22 cellular contexts compared by ENCODE assay signal in genomic region chr6:81831274-81831673, GRCh38.
DNase-seq lines count a peak whose midpoint lies in the region; ATAC-seq and TF ChIP-seq lines count a peak whose summit lies in the region.
"Had no signal": no experiment of that assay in that cellular context is flagged by ENCODE, and none has a peak within 500 bp of the region (broad histone marks: within the 10 kb centered on the region; RNA-seq: fewer than 3 reads in every experiment).

No MANE protein-coding gene starts in this region.

- H2BK15ac ChIP-seq in neuronal stem cell (ENCODE audit: low read length), result no peak overlapping the region

- no peaks in the 10 kb centered on the region for H3K27me3 ChIP-seq in hepatocyte
- H3K27me3 ChIP-seq in heart left ventricle, result no peaks in the 10 kb centered on the region
- no peaks in the 10 kb centered on the region for H3K27me3 ChIP-seq in WERI-Rb-1 (ENCODE audit: insufficient read depth, low read depth, severe bottlenecking)
- H3K27me3 ChIP-seq in neuronal stem cell (ENCODE audit: control insufficient read depth in 3 of 3, insufficient read depth in 3 of 3, low read depth in 1 of 3, low read length in 3 of 3), result no peaks in the 10 kb centered on the region

- H3K79me1 ChIP-seq in neuronal stem cell (ENCODE audit: low read depth, low read length), result no peaks in the 10 kb centered on the region

- no peak overlapping the region for H2BK5ac ChIP-seq in neuronal stem cell (ENCODE audit: low read length)

- intact Hi-C loops in heart left ventricle (cut with DNase I), result loop anchor here in 3 of 10 donors (5.0 to 10.0 kb wide), 4 partner anchors 64 to 79 kb away; partner anchors contain the start of gene TENT5A (in 1 of the 3)

- H3K27ac Mint-ChIP-seq in activated CD8-positive, alpha-beta memory T cell treated with anti-CD3 and anti-CD28 coated beads, Interleukin-2, amount 10 ng/mL, durations not matched to agents 7 days and 5 days, result no peak overlapping the region
- H3K27ac Mint-ChIP-seq: CD4-positive, alpha-beta T cell; IgD-negative memory B cell had no signal

- TF ChIP-seq CTCF in hepatocyte (IDR thresholded peaks at IDR 0.05; ENCODE audit: poor library complexity) (no peak), heart left ventricle (IDR thresholded peaks at IDR 0.05) (no peak), WERI-Rb-1 (IDR thresholded peaks at IDR 0.05; ENCODE audit: low read depth, low read length) (no peak)

- H3K4me1 ChIP-seq in hepatocyte (ENCODE audit: insufficient read depth) (peaks cover 19% of the 10 kb centered on the region), heart left ventricle (peaks cover 0 to 19% (median 11%) of the 10 kb centered on the region in 12 donors), neuronal stem cell (ENCODE audit: control insufficient read depth in 2 of 2, insufficient read depth in 1 of 2, low read depth in 1 of 2, low read length in 2 of 2) (no peaks in the 10 kb centered on the region)
- H3K4me1 ChIP-seq: HAP-1 had no signal

- CTCF ChIA-PET in activated CD8-positive, alpha-beta memory T cell treated with anti-CD3 and anti-CD28 coated beads, Interleukin-2, amount 10 ng/mL, durations not matched to agents 7 days and 5 days (lab: Charles Lee), result no interaction called here

- H3K9me3 ChIP-seq in hepatocyte (ENCODE audit: low read depth) (no peaks in the 10 kb centered on the region), heart left ventricle (peaks cover 0 to 15% (median 2%) of the 10 kb centered on the region in 12 donors), WERI-Rb-1 (ENCODE audit: severe bottlenecking) (no peaks in the 10 kb centered on the region), neuronal stem cell (replicated peaks in 1 of 2; ENCODE audit: control insufficient read depth in 2 of 2, insufficient read depth in 1 of 2, low read depth in 1 of 2, low read length in 2 of 2) (no peaks in the 10 kb centered on the region)
- H3K9me3 ChIP-seq: Caco-2, HAP-1 had no signal

- peak overlapping the region; percentile 16 for H3K27ac ChIP-seq in hepatocyte
- H3K27ac ChIP-seq in heart left ventricle, result no peak overlapping the region
- no peak overlapping the region for H3K27ac ChIP-seq in WERI-Rb-1
- H3K27ac ChIP-seq in neuronal stem cell (replicated peaks; ENCODE audit: low read length), result no peak overlapping the region
- H3K27ac ChIP-seq: HL-60 had no signal

- no peak for ATAC-seq in activated CD8-positive, alpha-beta memory T cell treated with anti-CD3 and anti-CD28 coated beads, Interleukin-2, amount 10 ng/mL, durations not matched to agents 7 days and 5 days
- ATAC-seq in heart left ventricle, result no peak
- ATAC-seq: Right ventricle myocardium inferior had no signal

- H3K9me3 Mint-ChIP-seq in activated CD8-positive, alpha-beta memory T cell treated with anti-CD3 and anti-CD28 coated beads, Interleukin-2, amount 10 ng/mL, durations not matched to agents 7 days and 5 days (ENCODE audit: low read depth), result peaks cover 7% of the 10 kb centered on the region
- H3K9me3 Mint-ChIP-seq: CD4-positive, alpha-beta T cell had no signal

- H2BK120ac ChIP-seq in neuronal stem cell (ENCODE audit: low read depth, low read length), result no peak overlapping the region

- H3K9ac ChIP-seq in neuronal stem cell (ENCODE audit: low read depth, low read length, poor library complexity), result no peak overlapping the region

- H4K91ac ChIP-seq in neuronal stem cell (ENCODE audit: low read depth, low read length, poor library complexity), result no peak overlapping the region

- no peaks in the 10 kb centered on the region for H3K36me3 ChIP-seq in hepatocyte (replicated peaks; ENCODE audit: insufficient read depth, low read depth)
- no peaks in the 10 kb centered on the region for H3K36me3 ChIP-seq in heart left ventricle
- no peaks in the 10 kb centered on the region for H3K36me3 ChIP-seq in WERI-Rb-1
- H3K36me3 ChIP-seq in neuronal stem cell (replicated peaks in 1 of 2; ENCODE audit: control insufficient read depth in 2 of 2, insufficient read depth in 2 of 2, low read length in 2 of 2), result no peaks in the 10 kb centered on the region
- H3K36me3 ChIP-seq: HAP-1 had no signal

- peak; percentile 18 for DNase-seq in NCI-H748 (lab: John Stamatoyannopoulos, UW; ENCODE audit: unreplicated experiment)
- no peak for DNase-seq in NCI-H748 treated with DMSO at 0.1 percent for 48 hours (lab: John Stamatoyannopoulos, UW)
- DNase-seq in hepatocyte (ENCODE audit: low spot score), result no peak
- peak; percentile 47 for DNase-seq in mucosa of gallbladder (ENCODE audit: low spot score)
- no peak for DNase-seq in activated CD8-positive, alpha-beta memory T cell treated with anti-CD3 and anti-CD28 coated beads, Interleukin-2, amount 10 ng/mL, durations not matched to agents 7 days and 5 days
- no peak for DNase-seq in heart left ventricle
- no peak for DNase-seq in WERI-Rb-1
- no peak for DNase-seq in neuronal stem cell (ENCODE audit: low spot score)
- DNase-seq: CD4-positive, alpha-beta T cell; DMS153; EL; Kasumi-1; NCI-H1092 treated with DMSO at 0.1 percent for 48 hours; NCI-H2081; NCI-H2171 treated with DMSO at 0.1 percent for 48 hours; NCI-H446 treated with DMSO at 0.1 percent for 48 hours; NCI-H774 had no signal

- H3K4ac ChIP-seq in neuronal stem cell (ENCODE audit: low read length), result no peak overlapping the region

- H4K8ac ChIP-seq in neuronal stem cell (ENCODE audit: low read depth, low read length), result no peak overlapping the region

- no peaks in the 10 kb centered on the region for H3K27me3 Mint-ChIP-seq in activated CD8-positive, alpha-beta memory T cell treated with anti-CD3 and anti-CD28 coated beads, Interleukin-2, amount 10 ng/mL, durations not matched to agents 7 days and 5 days
- H3K27me3 Mint-ChIP-seq: CD4-positive, alpha-beta T cell; IgD-negative memory B cell had no signal

- H3K36me3 Mint-ChIP-seq in activated CD8-positive, alpha-beta memory T cell treated with anti-CD3 and anti-CD28 coated beads, Interleukin-2, amount 10 ng/mL, durations not matched to agents 7 days and 5 days, result no peaks in the 10 kb centered on the region

- no peak overlapping the region for H2AK5ac ChIP-seq in neuronal stem cell (ENCODE audit: low read depth, low read length)

- H4K20me1 ChIP-seq in hepatocyte (ENCODE audit: insufficient read depth, poor library complexity, severe bottlenecking), result no peaks in the 10 kb centered on the region

- no peak overlapping the region for H3K14ac ChIP-seq in neuronal stem cell (ENCODE audit: low read length)

- H2AFZ ChIP-seq in hepatocyte, result no peak overlapping the region
- H2AFZ ChIP-seq in neuronal stem cell (ENCODE audit: low read length), result no peak overlapping the region

- TF ChIP-seq POLR2A in heart left ventricle (IDR thresholded peaks at IDR 0.05), result no peak

- H3K79me2 ChIP-seq in hepatocyte, result no peaks in the 10 kb centered on the region

- H3K4me3 ChIP-seq in hepatocyte (no peak overlapping the region), heart left ventricle (no peak overlapping the region), WERI-Rb-1 (ENCODE audit: low read depth, low read length) (no peak overlapping the region), neuronal stem cell (ENCODE audit: low read length in 2 of 2) (no peak overlapping the region)
- H3K4me3 ChIP-seq: HAP-1 had no signal

- H3K23ac ChIP-seq in neuronal stem cell (ENCODE audit: low read depth, low read length, poor library complexity), result no peak overlapping the region

- H3K18ac ChIP-seq in neuronal stem cell (ENCODE audit: low read length), result no peak overlapping the region

- H3K4me1 Mint-ChIP-seq in activated CD8-positive, alpha-beta memory T cell treated with anti-CD3 and anti-CD28 coated beads, Interleukin-2, amount 10 ng/mL, durations not matched to agents 7 days and 5 days, result no peaks in the 10 kb centered on the region
- H3K4me1 Mint-ChIP-seq: IgD-negative memory B cell had no signal

- no peak overlapping the region for H3K4me3 Mint-ChIP-seq in activated CD8-positive, alpha-beta memory T cell treated with anti-CD3 and anti-CD28 coated beads, Interleukin-2, amount 10 ng/mL, durations not matched to agents 7 days and 5 days
- H3K4me3 Mint-ChIP-seq: CD4-positive, alpha-beta T cell; IgD-negative memory B cell had no signal

- H3K4me2 ChIP-seq in hepatocyte (peak overlapping the region; percentile 43), neuronal stem cell (ENCODE audit: insufficient read depth, low read length, poor library complexity, severe bottlenecking) (no peak overlapping the region)

- no peaks in the 10 kb centered on the region for H3K9me2 ChIP-seq in hepatocyte (replicated peaks; ENCODE audit: insufficient read depth)

- 52% methylated on average over 5 of the region's 5 CpGs for WGBS in hepatocyte (ENCODE audit: low lambda C conversion rate, missing lambda C conversion rate)
- WGBS in heart left ventricle, 4 donors, result 60 to 70% (median 66%) methylated on average over 5 of the region's 5 CpGs
- no CpG with 5 or more reads among the region's 5 CpGs for WGBS in neuronal stem cell (ENCODE audit: extremely low coverage in 2 of 2, insufficient read length in 2 of 2, insufficient replicate concordance in 1 of 2), 2 donors

- no peak overlapping the region for H2BK12ac ChIP-seq in neuronal stem cell (ENCODE audit: low read length)

Comparison
In these comparisons a context has a peak if more than half of its experiments do, and no peak if none do; other contexts are left out.
1. DNase-seq: peak in NCI-H748 (single experiment) and mucosa of gallbladder (single experiment); none in NCI-H748 treated with DMSO at 0.1 percent for 48 hours (single experiment), hepatocyte (single experiment), activated CD8-positive, alpha-beta memory T cell treated with anti-CD3 and anti-CD28 coated beads, Interleukin-2, amount 10 ng/mL, durations not matched to agents 7 days and 5 days (single experiment), heart left ventricle (0 of 5), WERI-Rb-1 (single experiment) and neuronal stem cell (single experiment).